In the genomic region with DNA sequence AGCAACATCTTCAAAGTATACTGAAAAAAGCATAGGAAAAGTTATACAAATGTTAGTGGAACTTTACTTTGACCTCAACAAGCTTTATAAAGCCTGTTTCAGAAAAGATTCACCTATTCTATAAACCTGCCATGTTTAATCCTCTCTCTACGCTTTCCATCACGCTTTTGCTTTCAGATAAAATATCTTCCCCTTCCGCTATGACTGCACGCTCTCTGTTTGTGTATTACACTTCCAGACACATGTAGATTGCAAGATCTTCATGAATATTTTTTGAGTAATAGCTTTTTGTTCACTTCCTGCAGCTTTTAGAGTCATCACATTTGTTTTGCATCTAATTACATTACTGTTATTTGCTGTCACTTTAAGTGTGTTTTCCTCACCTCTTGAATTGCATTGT, we compare ENCODE assay signal across 29 cellular contexts.
"Had no signal": no experiment of that assay in that cellular context is flagged by ENCODE, and none has a peak within 500 bp of the region (broad histone marks: within the 10 kb centered on the region; RNA-seq: fewer than 3 reads in every experiment).

No MANE protein-coding gene starts in this region.

- H3K27ac ChIP-seq: adrenal gland, body of pancreas, breast epithelium, coronary artery, Peyer's patch had no signal

- H3K4me1 Mint-ChIP-seq: activated CD4-positive, alpha-beta T cell treated with anti-CD3 and anti-CD28 coated beads for 36 hours; activated CD4-positive, alpha-beta T cell treated with anti-CD3 and anti-CD28 coated beads, Interleukin-2, amount 10 ng/mL, durations not matched to agents 7 days and 5 days had no signal

- H3K4me3 Mint-ChIP-seq: activated CD4-positive, alpha-beta T cell treated with anti-CD3 and anti-CD28 coated beads for 36 hours; activated CD4-positive, alpha-beta T cell treated with anti-CD3 and anti-CD28 coated beads, Interleukin-2, amount 10 ng/mL, durations not matched to agents 7 days and 5 days; activated CD8-positive, alpha-beta T cell treated with anti-CD3 and anti-CD28 coated beads, Interleukin-2, amount 10 ng/mL, durations not matched to agents 7 days and 5 days; activated naive CD4-positive, alpha-beta T cell treated with anti-CD3 and anti-CD28 coated beads for 36 hours; activated T-cell treated with anti-CD3 and anti-CD28 coated beads, Interleukin-2, amount 50 U/mL, for 24 hours; T-helper 1 cell treated with Interleukin-12 subunit alpha and Interleukin-12 subunit beta and Interleukin-4 antibody, amounts not matched to agents 30 μg/mL and 1 μg/mL, for 36 hours; T-helper 2 cell treated with Interferon-gamma antibody and Interleukin-4, amounts not matched to agents 5 μg/mL and 100 μg/mL, for 36 hours had no signal

- H3K27ac Mint-ChIP-seq: activated CD4-positive, alpha-beta T cell treated with anti-CD3 and anti-CD28 coated beads for 36 hours; activated CD4-positive, alpha-beta T cell treated with anti-CD3 and anti-CD28 coated beads, Interleukin-2, amount 10 ng/mL, durations not matched to agents 7 days and 5 days; activated CD8-positive, alpha-beta T cell treated with anti-CD3 and anti-CD28 coated beads, Interleukin-2, amount 10 ng/mL, durations not matched to agents 7 days and 5 days; activated naive CD4-positive, alpha-beta T cell treated with anti-CD3 and anti-CD28 coated beads for 36 hours; activated naive CD4-positive, alpha-beta T cell treated with anti-CD3 and anti-CD28 coated beads, Interleukin-2, amount 50 U/mL, for 72 hours; activated T-cell treated with anti-CD3 and anti-CD28 coated beads, Interleukin-2, amount 50 U/mL, for 24 hours; T-helper 1 cell treated with Interleukin-12 subunit alpha and Interleukin-12 subunit beta and Interleukin-4 antibody, amounts not matched to agents 30 μg/mL and 1 μg/mL, for 36 hours; T-helper 2 cell treated with Interferon-gamma antibody and Interleukin-4, amounts not matched to agents 5 μg/mL and 100 μg/mL, for 36 hours had no signal

- H3K9me3 Mint-ChIP-seq: activated CD4-positive, alpha-beta T cell treated with anti-CD3 and anti-CD28 coated beads, Interleukin-2, amount 10 ng/mL, durations not matched to agents 7 days and 5 days; activated naive CD4-positive, alpha-beta T cell treated with anti-CD3 and anti-CD28 coated beads, Interleukin-2, amount 50 U/mL, for 72 hours; activated T-cell treated with anti-CD3 and anti-CD28 coated beads, Interleukin-2, amount 50 U/mL, for 24 hours; T-helper 1 cell treated with Interleukin-12 subunit alpha and Interleukin-12 subunit beta and Interleukin-4 antibody, amounts not matched to agents 30 μg/mL and 1 μg/mL, for 36 hours; T-helper 2 cell treated with Interferon-gamma antibody and Interleukin-4, amounts not matched to agents 5 μg/mL and 100 μg/mL, for 36 hours had no signal

- H3K9me3 ChIP-seq: adrenal gland, body of pancreas, breast epithelium, MG63, Peyer's patch had no signal

- H3K27me3 Mint-ChIP-seq: activated CD4-positive, alpha-beta T cell treated with anti-CD3 and anti-CD28 coated beads for 36 hours; activated CD4-positive, alpha-beta T cell treated with anti-CD3 and anti-CD28 coated beads, Interleukin-2, amount 10 ng/mL, durations not matched to agents 7 days and 5 days; activated T-cell treated with anti-CD3 and anti-CD28 coated beads, Interleukin-2, amount 50 U/mL, for 24 hours had no signal

- H3K36me3 Mint-ChIP-seq: activated naive CD4-positive, alpha-beta T cell treated with anti-CD3 and anti-CD28 coated beads, Interleukin-2, amount 50 U/mL, for 72 hours had no signal

- ATAC-seq: activated CD4-positive, alpha-beta T cell treated with anti-CD3 and anti-CD28 coated beads for 36 hours; activated CD4-positive, CD25-positive, alpha-beta regulatory T cell treated with anti-CD3 and anti-CD28 coated beads, Interleukin-2, amount 50 U/mL, for 24 hours; activated CD8-positive, alpha-beta T cell treated with anti-CD3 and anti-CD28 coated beads, Interleukin-2, amount 10 ng/mL, durations not matched to agents 7 days and 5 days; activated naive CD4-positive, alpha-beta T cell treated with anti-CD3 and anti-CD28 coated beads, Interleukin-2, amount 50 U/mL, for 72 hours; body of pancreas; PC-3 had no signal

- H3K4me3 ChIP-seq: adrenal gland, body of pancreas, breast epithelium, coronary artery, MG63, Peyer's patch had no signal

- DNase-seq: activated CD4-positive, alpha-beta T cell treated with anti-CD3 and anti-CD28 coated beads for 36 hours; activated CD4-positive, alpha-beta T cell treated with anti-CD3 and anti-CD28 coated beads, Interleukin-2, amount 10 ng/mL, durations not matched to agents 7 days and 5 days; activated CD4-positive, alpha-beta T cell treated with anti-CD3 and anti-CD28 coated beads, Interleukin-2, amount 50 U/mL, for 48 hours; activated CD8-positive, alpha-beta T cell treated with anti-CD3 and anti-CD28 coated beads, Interleukin-2, amount 10 ng/mL, durations not matched to agents 7 days and 5 days; activated gamma-delta T cell treated with Interleukin-2 at 50 U/mL for 16 hours; activated naive CD4-positive, alpha-beta T cell treated with anti-CD3 and anti-CD28 coated beads for 36 hours; activated T-cell treated with anti-CD3 and anti-CD28 coated beads, Interleukin-2, amount 50 U/mL, for 24 hours; adrenal gland; body of pancreas; MG63; NCI-H1048; NCI-H1105 treated with DMSO at 0.1 percent for 48 hours; NCI-H1436; NCI-H187; NCI-H2029 treated with DMSO at 0.1 percent for 48 hours; NCI-H2107; NCI-H2171; NCI-H510A; NCI-H526 treated with DMSO at 0.1 percent for 48 hours; PC-3; Peyer's patch; RPMI8226; SHP77 treated with DMSO at 0.1 percent for 48 hours had no signal

- H3K36me3 ChIP-seq: adrenal gland, breast epithelium, MG63, Peyer's patch had no signal
